Comparison of ENCODE assay signal across 3 cellular contexts in genomic region chr16:88379694-88380040, GRCh38.
TF ChIP-seq lines count a peak whose summit lies in the region.

No MANE protein-coding gene starts in this region.

TF ChIP-seq in SK-N-SH, 30 proteins besides CTCF, POLR2A, EP300 and RAD21:
- no peak for TF ChIP-seq FOXM1 (IDR thresholded peaks at IDR 0.05; ENCODE audit: low read depth)
- TF ChIP-seq REST (IDR thresholded peaks at IDR 0.05; ENCODE audit: low read depth, low read length) = no peak
- TF ChIP-seq, protein P1, sequence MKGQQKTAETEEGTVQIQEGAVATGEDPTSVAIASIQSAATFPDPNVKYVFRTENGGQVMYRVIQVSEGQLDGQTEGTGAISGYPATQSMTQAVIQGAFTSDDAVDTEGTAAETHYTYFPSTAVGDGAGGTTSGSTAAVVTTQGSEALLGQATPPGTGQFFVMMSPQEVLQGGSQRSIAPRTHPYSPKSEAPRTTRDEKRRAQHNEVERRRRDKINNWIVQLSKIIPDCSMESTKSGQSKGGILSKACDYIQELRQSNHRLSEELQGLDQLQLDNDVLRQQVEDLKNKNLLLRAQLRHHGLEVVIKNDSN (IDR thresholded peaks at IDR 0.05; ENCODE audit: borderline replicate concordance, low read depth) = no peak
- no peak for TF ChIP-seq MEF2A (IDR thresholded peaks at IDR 0.05; ENCODE audit: borderline replicate concordance, low read depth)
- no peak for TF ChIP-seq FOXJ3 (CRISPR knock-in tag; IDR thresholded peaks at IDR 0.05)
- TF ChIP-seq, protein P2, sequence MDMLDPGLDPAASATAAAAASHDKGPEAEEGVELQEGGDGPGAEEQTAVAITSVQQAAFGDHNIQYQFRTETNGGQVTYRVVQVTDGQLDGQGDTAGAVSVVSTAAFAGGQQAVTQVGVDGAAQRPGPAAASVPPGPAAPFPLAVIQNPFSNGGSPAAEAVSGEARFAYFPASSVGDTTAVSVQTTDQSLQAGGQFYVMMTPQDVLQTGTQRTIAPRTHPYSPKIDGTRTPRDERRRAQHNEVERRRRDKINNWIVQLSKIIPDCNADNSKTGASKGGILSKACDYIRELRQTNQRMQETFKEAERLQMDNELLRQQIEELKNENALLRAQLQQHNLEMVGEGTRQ (IDR thresholded peaks at IDR 0.05; ENCODE audit: borderline replicate concordance, low read depth, low read length) = no peak
- no peak for TF ChIP-seq CHD2 (IDR thresholded peaks at IDR 0.05; ENCODE audit: low read length, partially characterized antibody)
- TF ChIP-seq JUND (IDR thresholded peaks at IDR 0.05) = no peak
- no peak for TF ChIP-seq TCF12 (IDR thresholded peaks at IDR 0.05)
- TF ChIP-seq SIN3A (IDR thresholded peaks at IDR 0.05; ENCODE audit: borderline replicate concordance, low read depth, low read length) = no peak
- no peak for TF ChIP-seq GATA2 (CRISPR knock-in tag; IDR thresholded peaks at IDR 0.05)
- TF ChIP-seq NFIC (IDR thresholded peaks at IDR 0.05; ENCODE audit: borderline replicate concordance) = no peak
- TF ChIP-seq TEAD4 (IDR thresholded peaks at IDR 0.05; ENCODE audit: borderline replicate concordance, insufficient read depth) = no peak
- no peak for TF ChIP-seq RXRA (IDR thresholded peaks at IDR 0.05; ENCODE audit: borderline replicate concordance, low read depth)
- no peak for TF ChIP-seq NRF1 (IDR thresholded peaks at IDR 0.05; ENCODE audit: low read depth, low read length)
- TF ChIP-seq EZH2phosphoT487 (IDR thresholded peaks at IDR 0.05; ENCODE audit: borderline replicate concordance, low read depth) = no peak
- no peak for TF ChIP-seq GABPA (IDR thresholded peaks at IDR 0.05; ENCODE audit: low read depth)
- TF ChIP-seq ELF1 (IDR thresholded peaks at IDR 0.05) = no peak

TF ChIP-seq in SK-N-SH treated with all-trans-retinoic acid at 6 μM for 48 hours, 23 proteins besides CTCF, POLR2A, EP300 and RAD21:
- TF ChIP-seq, protein P3, sequence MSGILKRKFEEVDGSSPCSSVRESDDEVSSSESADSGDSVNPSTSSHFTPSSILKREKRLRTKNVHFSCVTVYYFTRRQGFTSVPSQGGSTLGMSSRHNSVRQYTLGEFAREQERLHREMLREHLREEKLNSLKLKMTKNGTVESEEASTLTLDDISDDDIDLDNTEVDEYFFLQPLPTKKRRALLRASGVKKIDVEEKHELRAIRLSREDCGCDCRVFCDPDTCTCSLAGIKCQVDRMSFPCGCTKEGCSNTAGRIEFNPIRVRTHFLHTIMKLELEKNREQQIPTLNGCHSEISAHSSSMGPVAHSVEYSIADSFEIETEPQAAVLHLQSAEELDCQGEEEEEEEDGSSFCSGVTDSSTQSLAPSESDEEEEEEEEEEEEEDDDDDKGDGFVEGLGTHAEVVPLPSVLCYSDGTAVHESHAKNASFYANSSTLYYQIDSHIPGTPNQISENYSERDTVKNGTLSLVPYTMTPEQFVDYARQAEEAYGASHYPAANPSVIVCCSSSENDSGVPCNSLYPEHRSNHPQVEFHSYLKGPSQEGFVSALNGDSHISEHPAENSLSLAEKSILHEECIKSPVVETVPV (CRISPR knock-in tag; IDR thresholded peaks at IDR 0.05) = no peak
- TF ChIP-seq POU6F1 (CRISPR knock-in tag; IDR thresholded peaks at IDR 0.05; ENCODE audit: borderline replicate concordance, low read depth) (no peak), TOX (CRISPR knock-in tag; IDR thresholded peaks at IDR 0.05; ENCODE audit: borderline replicate concordance) (no peak), ZC3H10 (CRISPR knock-in tag; IDR thresholded peaks at IDR 0.05) (no peak), ZNF70 (CRISPR knock-in tag; IDR thresholded peaks at IDR 0.05) (no peak), ZFP30 (CRISPR knock-in tag; IDR thresholded peaks at IDR 0.05) (no peak), PATZ1 (CRISPR knock-in tag; IDR thresholded peaks at IDR 0.05; ENCODE audit: borderline replicate concordance) (no peak), ZNF565 (CRISPR knock-in tag; conservative IDR thresholded peaks at IDR 0.05; ENCODE audit: low read depth) (no peak), CSDC2 (CRISPR knock-in tag; IDR thresholded peaks at IDR 0.05) (no peak), BACH2 (CRISPR knock-in tag; IDR thresholded peaks at IDR 0.05; ENCODE audit: borderline replicate concordance) (no peak), ISL1 (CRISPR knock-in tag; IDR thresholded peaks at IDR 0.05) (no peak), SNAI2 (CRISPR knock-in tag; IDR thresholded peaks at IDR 0.05) (no peak), ESRRG (CRISPR knock-in tag; IDR thresholded peaks at IDR 0.05) (no peak), ARNTL (CRISPR knock-in tag; IDR thresholded peaks at IDR 0.05; ENCODE audit: borderline replicate concordance, low read depth) (no peak), OSR1 (CRISPR knock-in tag; IDR thresholded peaks at IDR 0.05) (no peak), CREB5 (CRISPR knock-in tag; IDR thresholded peaks at IDR 0.05; ENCODE audit: low read depth) (no peak)
TF ChIP-seq in SK-N-SH treated with all-trans-retinoic acid at 6 μM for 48 hours: peak in this region for 0.

TF ChIP-seq in HepG2, 621 proteins besides CTCF, POLR2A, EP300 and RAD21:
- TF ChIP-seq TCF12 (IDR thresholded peaks at IDR 0.05) = no peak
- no peak for TF ChIP-seq TCF12 (CRISPR knock-in tag; IDR thresholded peaks at IDR 0.05)
- no peak for TF ChIP-seq POGK (CRISPR knock-in tag; conservative IDR thresholded peaks at IDR 0.05)
- TF ChIP-seq ZFYVE20 (CRISPR knock-in tag; IDR thresholded peaks at IDR 0.05; ENCODE audit: borderline replicate concordance, low read depth) = no peak
- no peak for TF ChIP-seq ZNF558 (CRISPR knock-in tag; IDR thresholded peaks at IDR 0.05; ENCODE audit: borderline replicate concordance)
- TF ChIP-seq ZNF619 (CRISPR knock-in tag; IDR thresholded peaks at IDR 0.05) = no peak
- TF ChIP-seq HOXA9 (CRISPR knock-in tag; IDR thresholded peaks at IDR 0.05; ENCODE audit: borderline replicate concordance) = no peak
- TF ChIP-seq, protein P2 (IDR thresholded peaks at IDR 0.05; ENCODE audit: low read depth, low read length) = no peak
- TF ChIP-seq, protein P2 (CRISPR knock-in tag; IDR thresholded peaks at IDR 0.05; ENCODE audit: borderline replicate concordance) = no peak
- TF ChIP-seq ARID5B (CRISPR knock-in tag; IDR thresholded peaks at IDR 0.05) = no peak
- TF ChIP-seq ZNF496 (CRISPR knock-in tag; IDR thresholded peaks at IDR 0.05; ENCODE audit: insufficient replicate concordance) = no peak
- no peak for TF ChIP-seq ZNF775 (CRISPR knock-in tag; IDR thresholded peaks at IDR 0.05; ENCODE audit: borderline replicate concordance)
- TF ChIP-seq ATRX (CRISPR knock-in tag; IDR thresholded peaks at IDR 0.05; ENCODE audit: borderline replicate concordance) = no peak
- TF ChIP-seq MED8 (CRISPR knock-in tag; IDR thresholded peaks at IDR 0.05; ENCODE audit: insufficient replicate concordance) = no peak
- TF ChIP-seq, protein P4, sequence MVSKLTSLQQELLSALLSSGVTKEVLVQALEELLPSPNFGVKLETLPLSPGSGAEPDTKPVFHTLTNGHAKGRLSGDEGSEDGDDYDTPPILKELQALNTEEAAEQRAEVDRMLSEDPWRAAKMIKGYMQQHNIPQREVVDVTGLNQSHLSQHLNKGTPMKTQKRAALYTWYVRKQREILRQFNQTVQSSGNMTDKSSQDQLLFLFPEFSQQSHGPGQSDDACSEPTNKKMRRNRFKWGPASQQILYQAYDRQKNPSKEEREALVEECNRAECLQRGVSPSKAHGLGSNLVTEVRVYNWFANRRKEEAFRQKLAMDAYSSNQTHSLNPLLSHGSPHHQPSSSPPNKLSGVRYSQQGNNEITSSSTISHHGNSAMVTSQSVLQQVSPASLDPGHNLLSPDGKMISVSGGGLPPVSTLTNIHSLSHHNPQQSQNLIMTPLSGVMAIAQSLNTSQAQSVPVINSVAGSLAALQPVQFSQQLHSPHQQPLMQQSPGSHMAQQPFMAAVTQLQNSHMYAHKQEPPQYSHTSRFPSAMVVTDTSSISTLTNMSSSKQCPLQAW (CRISPR knock-in tag; IDR thresholded peaks at IDR 0.05) = no peak
- TF ChIP-seq ZNF124 (CRISPR knock-in tag; IDR thresholded peaks at IDR 0.05) = no peak
- no peak for TF ChIP-seq TBL1XR1 (IDR thresholded peaks at IDR 0.05; ENCODE audit: borderline replicate concordance, low read length, partially characterized antibody)
- TF ChIP-seq ZNF780A (CRISPR knock-in tag; IDR thresholded peaks at IDR 0.05) = no peak
- TF ChIP-seq CBX2 (IDR thresholded peaks at IDR 0.05; ENCODE audit: low read depth, low read length) = no peak
- no peak for TF ChIP-seq CBX2 (CRISPR knock-in tag; IDR thresholded peaks at IDR 0.05; ENCODE audit: low read depth)
